In the genomic region with DNA sequence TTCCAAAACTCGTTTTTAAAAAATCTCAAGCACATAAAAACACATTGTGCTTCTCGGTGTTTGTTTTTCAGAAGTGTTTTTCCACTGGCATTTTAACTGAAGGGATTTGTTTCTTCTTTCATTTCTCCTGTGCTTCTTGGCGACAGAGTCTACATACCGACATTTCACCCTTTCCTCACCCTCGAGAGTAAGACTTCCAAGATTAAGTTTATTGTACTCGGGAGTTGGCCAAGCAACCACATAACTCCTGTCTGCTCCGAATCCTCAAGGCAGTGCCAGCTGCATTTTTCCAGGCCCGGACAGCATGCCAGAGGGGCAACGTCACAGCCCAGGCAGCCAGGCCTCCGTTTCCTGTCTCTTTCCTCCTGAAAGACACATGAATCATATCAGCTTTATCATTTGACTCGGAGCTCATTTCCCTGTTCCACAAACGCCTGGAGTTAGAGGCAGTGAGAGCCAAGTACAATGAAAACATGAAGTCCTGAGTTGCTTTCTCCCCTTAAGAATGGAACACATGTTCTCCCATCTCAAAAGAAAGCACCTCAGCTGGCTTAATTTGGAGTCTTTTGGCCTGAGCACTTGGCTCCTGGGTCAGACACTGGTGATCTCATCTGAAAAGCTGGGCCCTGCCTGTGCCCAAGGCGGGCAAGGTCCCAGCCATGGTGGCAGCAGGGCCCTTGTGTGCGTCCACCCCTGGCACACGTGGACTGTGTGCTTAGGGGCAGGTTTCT, we compare ENCODE assay signal across 9 cellular contexts. TPM values are rescaled to one million over a fixed set of nuclear protein-coding genes. Genes with fewer than 3 reads are reported as not detected.
DNase-seq lines count a peak whose midpoint lies in the region; ATAC-seq and TF ChIP-seq lines count a peak whose summit lies in the region.
"Had no signal": no experiment of that assay in that cellular context is flagged by ENCODE, and none has a peak within 500 bp of the region (broad histone marks: within the 10 kb centered on the region; RNA-seq: fewer than 3 reads in every experiment).

No MANE protein-coding gene starts in this region.

- peaks cover 43% of the 10 kb centered on the region for H3K4me1 ChIP-seq in left ventricle myocardium inferior

- intact Hi-C loops in left ventricle myocardium inferior (cut with micrococcal nuclease): no loop called here

- TF ChIP-seq CTCF in left ventricle myocardium inferior (IDR thresholded peaks at IDR 0.05; ENCODE audit: borderline replicate concordance): no peak
- no peak for TF ChIP-seq CTCF in retinal pigment epithelial cell (conservative IDR thresholded peaks at IDR 0.05; ENCODE audit: low read depth, low read length)
- no peak for TF ChIP-seq CTCF in GM20000 (IDR thresholded peaks at IDR 0.05; ENCODE audit: extremely low read depth, missing control alignments)

- H3K9me3 ChIP-seq in left ventricle myocardium inferior (replicated peaks): no peaks in the 10 kb centered on the region

- H3K27me3 Mint-ChIP-seq in activated CD8-positive, alpha-beta memory T cell treated with anti-CD3 and anti-CD28 coated beads, Interleukin-2, amount 10 ng/mL, durations not matched to agents 7 days and 5 days: peaks cover 6% of the 10 kb centered on the region

- ATAC-seq in HG03432 (IDR thresholded peaks at IDR 0.05; ENCODE audit: unreplicated experiment) (no peak), HG03135 (IDR thresholded peaks at IDR 0.05; ENCODE audit: unreplicated experiment) (no peak)
- no peak for ATAC-seq in activated CD8-positive, alpha-beta memory T cell treated with anti-CD3 and anti-CD28 coated beads, Interleukin-2, amount 10 ng/mL, durations not matched to agents 7 days and 5 days
- ATAC-seq: stimulated activated naive B cell treated with anti-CD40 and anti-IgM and Interleukin-4, amounts not matched to agents 10 μg/mL and 1 μg/mL and 100 μg/mL, for 72 hours had no signal

- peak; percentile 97 for DNase-seq in ELR (ENCODE audit: low read depth)
- peak; percentile 99 for DNase-seq in amniotic epithelial cell (ENCODE audit: low read depth)
- DNase-seq in left ventricle myocardium inferior: peak; percentile 86
- peak; percentile 100 for DNase-seq in retinal pigment epithelial cell (ENCODE audit: low read depth)
- no peak for DNase-seq in GM20000 (ENCODE audit: low spot score)
- DNase-seq in activated CD8-positive, alpha-beta memory T cell treated with anti-CD3 and anti-CD28 coated beads, Interleukin-2, amount 10 ng/mL, durations not matched to agents 7 days and 5 days: no peak
- DNase-seq: stimulated activated naive B cell treated with anti-CD40 and anti-IgM and Interleukin-4, amounts not matched to agents 10 μg/mL and 1 μg/mL and 100 μg/mL, for 72 hours had no signal

- H3K4me3 ChIP-seq in left ventricle myocardium inferior (peak overlapping the region; percentile 46), retinal pigment epithelial cell (ENCODE audit: low read length) (peak overlapping the region; percentile 6)

- no peaks in the 10 kb centered on the region for H3K9me3 Mint-ChIP-seq in activated CD8-positive, alpha-beta memory T cell treated with anti-CD3 and anti-CD28 coated beads, Interleukin-2, amount 10 ng/mL, durations not matched to agents 7 days and 5 days (ENCODE audit: low read depth)
- H3K9me3 Mint-ChIP-seq: stimulated activated naive B cell treated with anti-CD40 and anti-IgM and Interleukin-4, amounts not matched to agents 10 μg/mL and 1 μg/mL and 100 μg/mL, for 72 hours had no signal

- peak overlapping the region; percentile 94 for H3K27ac ChIP-seq in left ventricle myocardium inferior (replicated peaks)

- no peaks in the 10 kb centered on the region for H3K27me3 ChIP-seq in left ventricle myocardium inferior (ENCODE audit: low read depth)

- H3K36me3 Mint-ChIP-seq in activated CD8-positive, alpha-beta memory T cell treated with anti-CD3 and anti-CD28 coated beads, Interleukin-2, amount 10 ng/mL, durations not matched to agents 7 days and 5 days: no peaks in the 10 kb centered on the region
- H3K36me3 Mint-ChIP-seq: stimulated activated naive B cell treated with anti-CD40 and anti-IgM and Interleukin-4, amounts not matched to agents 10 μg/mL and 1 μg/mL and 100 μg/mL, for 72 hours had no signal

- H3K36me3 ChIP-seq in left ventricle myocardium inferior: no peaks in the 10 kb centered on the region

- no peak overlapping the region for H3K4me3 Mint-ChIP-seq in activated CD8-positive, alpha-beta memory T cell treated with anti-CD3 and anti-CD28 coated beads, Interleukin-2, amount 10 ng/mL, durations not matched to agents 7 days and 5 days
- H3K4me3 Mint-ChIP-seq: stimulated activated naive B cell treated with anti-CD40 and anti-IgM and Interleukin-4, amounts not matched to agents 10 μg/mL and 1 μg/mL and 100 μg/mL, for 72 hours had no signal

- no peak overlapping the region for H3K27ac Mint-ChIP-seq in activated CD8-positive, alpha-beta memory T cell treated with anti-CD3 and anti-CD28 coated beads, Interleukin-2, amount 10 ng/mL, durations not matched to agents 7 days and 5 days
- H3K27ac Mint-ChIP-seq: stimulated activated naive B cell treated with anti-CD40 and anti-IgM and Interleukin-4, amounts not matched to agents 10 μg/mL and 1 μg/mL and 100 μg/mL, for 72 hours had no signal

- CTCF ChIA-PET in activated CD8-positive, alpha-beta memory T cell treated with anti-CD3 and anti-CD28 coated beads, Interleukin-2, amount 10 ng/mL, durations not matched to agents 7 days and 5 days (lab: Charles Lee): no interaction called here

- no peaks in the 10 kb centered on the region for H3K4me1 Mint-ChIP-seq in activated CD8-positive, alpha-beta memory T cell treated with anti-CD3 and anti-CD28 coated beads, Interleukin-2, amount 10 ng/mL, durations not matched to agents 7 days and 5 days
- H3K4me1 Mint-ChIP-seq: stimulated activated naive B cell treated with anti-CD40 and anti-IgM and Interleukin-4, amounts not matched to agents 10 μg/mL and 1 μg/mL and 100 μg/mL, for 72 hours had no signal

RNA-seq across cellular contexts. Expression of gene FAM50B, which starts 23.2 kb away (rescaled TPM):
- total RNA-seq in left ventricle myocardium inferior: 23.2 TPM
- 10 to 100 TPM in 1 of 2 experiments, 1 to 10 TPM in 1; 8.8 to 10.6 TPM for total RNA-seq in activated CD8-positive, alpha-beta memory T cell treated with anti-CD3 and anti-CD28 coated beads, Interleukin-2, amount 10 ng/mL, durations not matched to agents 7 days and 5 days

Comparison
In these comparisons a context has a peak if more than half of its experiments do, and no peak if none do; other contexts are left out.
1. DNase-seq: peak in ELR (single experiment), amniotic epithelial cell (single experiment), left ventricle myocardium inferior (single experiment) and retinal pigment epithelial cell (single experiment); none in GM20000 (single experiment) and activated CD8-positive, alpha-beta memory T cell treated with anti-CD3 and anti-CD28 coated beads, Interleukin-2, amount 10 ng/mL, durations not matched to agents 7 days and 5 days (single experiment).